In genomic region chr19:43562211-43562697, GRCh38 we compare ENCODE assay signal across 9 cellular contexts. TPM values are rescaled to one million over a fixed set of nuclear protein-coding genes. Genes with fewer than 3 reads are reported as not detected.
A peak's percentile ranks its signal among the peaks of the same experiment; 100 is the strongest.
DNase-seq lines count a peak whose midpoint lies in the region; ATAC-seq and TF ChIP-seq lines count a peak whose summit lies in the region.
"Had no signal": no experiment of that assay in that cellular context is flagged by ENCODE, and none has a peak within 500 bp of the region (broad histone marks: within the 10 kb centered on the region; RNA-seq: fewer than 3 reads in every experiment).

No MANE protein-coding gene starts in this region.

- peak; percentile 46 for DNase-seq in stimulated activated CD8-positive, alpha-beta memory T cell treated with anti-CD3 and anti-CD28 coated beads, Interleukin-7, amount 100 ng/mL, for 24 hours (ENCODE audit: low read depth)
- DNase-seq in stimulated activated CD8-positive, alpha-beta memory T cell treated with anti-CD3 and anti-CD28 coated beads, Interleukin-4, amount 100 ng/mL, for 48 hours, result no peak
- DNase-seq in adrenal gland (peak in 1 of 7 donors; percentile 58), mucosa of descending colon (no peak), upper lobe of right lung (no peak), activated gamma-delta T cell treated with Interleukin-2 at 50 U/mL for 16 hours (no peak), COLO668 (lab: John Stamatoyannopoulos, UW; ENCODE audit: unreplicated experiment) (no peak)

- H3K4me3 ChIP-seq in adrenal gland (no peak overlapping the region), mucosa of descending colon (no peak overlapping the region), upper lobe of right lung (no peak overlapping the region)

- H3K4me1 ChIP-seq in adrenal gland (replicated peaks in 1 of 2) (peaks cover 17 to 22% of the 10 kb centered on the region in 2 donors), mucosa of descending colon (ENCODE audit: low read depth) (no peaks in the 10 kb centered on the region), upper lobe of right lung (peaks cover 17% of the 10 kb centered on the region)

- intact Hi-C loops in adrenal gland (cut with DNase I) (no loop called here), mucosa of descending colon (cut with DNase I, micrococcal nuclease) (no loop called here), upper lobe of right lung (cut with DNase I) (no loop called here)

- 50 to 70% (median 62%) methylated on average over 5 to 6 of the region's 6 CpGs for WGBS in adrenal gland, 4 donors

- TF ChIP-seq CTCF in adrenal gland (IDR thresholded peaks at IDR 0.05) (no peak), mucosa of descending colon (IDR thresholded peaks at IDR 0.05) (no peak), upper lobe of right lung (IDR thresholded peaks at IDR 0.05) (no peak)

- no peaks in the 10 kb centered on the region for H3K27me3 ChIP-seq in adrenal gland
- no peaks in the 10 kb centered on the region for H3K27me3 ChIP-seq in upper lobe of right lung

- peak; percentile 7 for ATAC-seq in mucosa of descending colon
- ATAC-seq in upper lobe of right lung, result peak; percentile 7
- no peak for ATAC-seq in HG02610 (IDR thresholded peaks at IDR 0.05; ENCODE audit: unreplicated experiment)
- ATAC-seq: WTC11 had no signal

- peak overlapping the region; percentile 63 to 94 (median 82) for H3K27ac ChIP-seq in adrenal gland
- peak overlapping the region; percentile 83 for H3K27ac ChIP-seq in upper lobe of right lung

- H3K36me3 ChIP-seq in adrenal gland (replicated peaks in 1 of 2) (peaks cover 0 to 5% of the 10 kb centered on the region in 2 donors), mucosa of descending colon (ENCODE audit: low read depth) (no peaks in the 10 kb centered on the region), upper lobe of right lung (peaks cover 27% of the 10 kb centered on the region)

- TF ChIP-seq POLR2A in adrenal gland (IDR thresholded peaks at IDR 0.05), result no peak

- no peaks in the 10 kb centered on the region for H3K9me3 ChIP-seq in adrenal gland (replicated peaks in 1 of 3)
- no peaks in the 10 kb centered on the region for H3K9me3 ChIP-seq in mucosa of descending colon
- H3K9me3 ChIP-seq in upper lobe of right lung, result no peaks in the 10 kb centered on the region

RNA-seq across cellular contexts. Expression of gene XRCC1, which starts 13.1 kb away (rescaled TPM):
- total RNA-seq in adrenal gland (10 to 100 TPM; 16.6 to 32.2 (median 26.6) TPM), mucosa of descending colon (10 to 100 TPM; 16.4 to 33.4 (median 21.1) TPM), upper lobe of right lung (23.8 TPM)
- polyA plus RNA-seq in adrenal gland, result 10 to 100 TPM; 15.7 to 37.2 (median 31.1) TPM

RNA-seq across cellular contexts. Expression of gene PINLYP, which starts 13.3 kb away (rescaled TPM):
- total RNA-seq in adrenal gland (1 to 10 TPM in 6 of 8 donors, under 1 TPM in 1, not detected in 1; 0.61 to 5.1 (median 2.8) TPM), mucosa of descending colon (1 to 10 TPM in 2 of 3 donors, under 1 TPM in 1; 0.61 to 7.4 (median 2.0) TPM), upper lobe of right lung (4.7 TPM)
- 10 to 100 TPM in 2 of 3 donors, 1 to 10 TPM in 1; 4.3 to 16.0 (median 12.4) TPM for polyA plus RNA-seq in adrenal gland

RNA-seq across cellular contexts. Expression of gene ZNF575, which starts 29.3 kb away (rescaled TPM):
- total RNA-seq in adrenal gland (1 to 10 TPM in 3 of 8 donors, under 1 TPM in 3, not detected in 2; 0.27 to 2.9 (median 1.4) TPM), mucosa of descending colon (10 to 100 TPM in 1 of 3 donors, 1 to 10 TPM in 2; 9.1 to 18.2 (median 9.6) TPM), upper lobe of right lung (2.3 TPM)
- 1 to 10 TPM in 2 of 3 donors, under 1 TPM in 1; 0.53 to 2.2 (median 1.2) TPM for polyA plus RNA-seq in adrenal gland

RNA-seq across cellular contexts. Expression of gene IRGQ, which starts 33.7 kb away (rescaled TPM):
- 10 to 100 TPM; 18.9 to 57.9 (median 26.7) TPM for total RNA-seq in adrenal gland
- polyA plus RNA-seq in adrenal gland, result 10 to 100 TPM in 1 of 3 donors, 1 to 10 TPM in 2; 7.0 to 12.8 (median 7.4) TPM
- 10 to 100 TPM; 18.9 to 29.4 (median 21.9) TPM for total RNA-seq in mucosa of descending colon
- total RNA-seq in upper lobe of right lung, result 23.2 TPM

RNA-seq across cellular contexts. Expression of gene ZNF576, which starts 34.1 kb away (rescaled TPM):
- total RNA-seq in adrenal gland (100 to 1,000 TPM in 1 of 8 donors, 10 to 100 TPM in 7; 15.7 to 114 (median 26.3) TPM), mucosa of descending colon (10 to 100 TPM; 15.4 to 18.9 (median 16.3) TPM), upper lobe of right lung (16.6 TPM)
- polyA plus RNA-seq in adrenal gland, result 10 to 100 TPM in 2 of 3 donors, 1 to 10 TPM in 1; 9.8 to 13.7 (median 10.8) TPM
